Comparison of ENCODE assay signal across 1 cellular context in genomic region chr2:144438722-144439508, GRCh38.
TF ChIP-seq lines count a peak whose summit lies in the region.

No MANE protein-coding gene starts in this region.

TF ChIP-seq in GM23338, 12 proteins besides CTCF, POLR2A, EP300 and RAD21 (continued from another document):
- TF ChIP-seq REST (IDR thresholded peaks at IDR 0.05; ENCODE audit: unreplicated experiment) (no peak), NANOG (IDR thresholded peaks at IDR 0.05; ENCODE audit: borderline replicate concordance) (no peak), EZH2 (IDR thresholded peaks at IDR 0.05; ENCODE audit: low read depth, unreplicated experiment) (no peak), CREB1 (CRISPR knock-in tag; IDR thresholded peaks at IDR 0.05; ENCODE audit: low read depth) (no peak), EZH2phosphoT487 (IDR thresholded peaks at IDR 0.05; ENCODE audit: unreplicated experiment) (no peak), JUNB (IDR thresholded peaks at IDR 0.05; ENCODE audit: unreplicated experiment) (no peak), STAT1 (IDR thresholded peaks at IDR 0.05; ENCODE audit: unreplicated experiment) (no peak), ETS1 (IDR thresholded peaks at IDR 0.05) (no peak), ZNF331 (CRISPR knock-in tag; IDR thresholded peaks at IDR 0.05; ENCODE audit: low read depth) (no peak)
